Comparison of ENCODE assay signal across 8 cellular contexts in genomic region chr2:38601463-38602135, GRCh38. TPM values are rescaled to one million over a fixed set of nuclear protein-coding genes. Genes with fewer than 3 reads are reported as not detected.
DNase-seq lines count a peak whose midpoint lies in the region; ATAC-seq lines count a peak whose summit lies in the region.

No MANE protein-coding gene starts in this region.

- peaks cover 18% of the 10 kb centered on the region for H3K36me3 Mint-ChIP-seq in activated naive CD8-positive, alpha-beta T cell treated with anti-CD3 and anti-CD28 coated beads for 36 hours
- H3K36me3 Mint-ChIP-seq in stimulated activated effector memory CD8-positive, alpha-beta T cell treated with anti-CD3 and anti-CD28 coated beads, Interleukin-12 subunit alpha, Interleukin-12 subunit beta, amount 100 ng/mL, for 72 hours, result peaks cover 67% of the 10 kb centered on the region

- H3K27ac Mint-ChIP-seq in activated naive CD8-positive, alpha-beta T cell treated with anti-CD3 and anti-CD28 coated beads for 36 hours, result peak overlapping the region; percentile 82
- peak overlapping the region; percentile 89 for H3K27ac Mint-ChIP-seq in stimulated activated effector memory CD8-positive, alpha-beta T cell treated with anti-CD3 and anti-CD28 coated beads, Interleukin-12 subunit alpha, Interleukin-12 subunit beta, amount 100 ng/mL, for 72 hours

- H3K4me1 Mint-ChIP-seq in activated naive CD8-positive, alpha-beta T cell treated with anti-CD3 and anti-CD28 coated beads for 36 hours, result peaks cover 53% of the 10 kb centered on the region
- peaks cover 44% of the 10 kb centered on the region for H3K4me1 Mint-ChIP-seq in stimulated activated effector memory CD8-positive, alpha-beta T cell treated with anti-CD3 and anti-CD28 coated beads, Interleukin-12 subunit alpha, Interleukin-12 subunit beta, amount 100 ng/mL, for 72 hours

- H3K9me3 Mint-ChIP-seq in activated naive CD8-positive, alpha-beta T cell treated with anti-CD3 and anti-CD28 coated beads for 36 hours, result no peaks in the 10 kb centered on the region
- no peaks in the 10 kb centered on the region for H3K9me3 Mint-ChIP-seq in stimulated activated effector memory CD8-positive, alpha-beta T cell treated with anti-CD3 and anti-CD28 coated beads, Interleukin-12 subunit alpha, Interleukin-12 subunit beta, amount 100 ng/mL, for 72 hours

- H3K4me3 Mint-ChIP-seq in activated naive CD8-positive, alpha-beta T cell treated with anti-CD3 and anti-CD28 coated beads for 36 hours, result peak overlapping the region; percentile 86
- peak overlapping the region; percentile 93 for H3K4me3 Mint-ChIP-seq in stimulated activated effector memory CD8-positive, alpha-beta T cell treated with anti-CD3 and anti-CD28 coated beads, Interleukin-12 subunit alpha, Interleukin-12 subunit beta, amount 100 ng/mL, for 72 hours

- peak overlapping the region; percentile 87 for H3K4me3 ChIP-seq in iPS-18c (ENCODE audit: insufficient read depth, low read depth, low read length)

- H3K27me3 Mint-ChIP-seq in activated naive CD8-positive, alpha-beta T cell treated with anti-CD3 and anti-CD28 coated beads for 36 hours, result no peaks in the 10 kb centered on the region

- no peaks in the 10 kb centered on the region for H3K9me3 ChIP-seq in iPS-18c (ENCODE audit: control insufficient read depth, insufficient read depth, low read length)

- no peak for ATAC-seq in stimulated activated effector memory CD8-positive, alpha-beta T cell treated with anti-CD3 and anti-CD28 coated beads, Interleukin-12 subunit alpha, Interleukin-12 subunit beta, amount 100 ng/mL, for 72 hours
- ATAC-seq in GM21526 (IDR thresholded peaks at IDR 0.05; ENCODE audit: low FRiP score, unreplicated experiment), result no peak
- ATAC-seq in GM21515 (IDR thresholded peaks at IDR 0.05; ENCODE audit: unreplicated experiment), result no peak

- DNase-seq in EH (ENCODE audit: low read depth), result peak; percentile 56
- peak; percentile 33 for DNase-seq in HT1080 (ENCODE audit: low read depth)
- no peak for DNase-seq in activated naive CD8-positive, alpha-beta T cell treated with anti-CD3 and anti-CD28 coated beads for 36 hours
- DNase-seq in stimulated activated effector memory CD8-positive, alpha-beta T cell treated with anti-CD3 and anti-CD28 coated beads, Interleukin-12 subunit alpha, Interleukin-12 subunit beta, amount 100 ng/mL, for 72 hours (ENCODE audit: low spot score in 2 of 2), result no peak
- DNase-seq in activated CD8-positive, alpha-beta memory T cell treated with anti-CD3 and anti-CD28 coated beads, Interleukin-2, amount 50 U/mL, for 4 hours, result no peak

RNA-seq across cellular contexts. Expression of gene HNRNPLL, which starts 1.1 kb away (rescaled TPM):
- 29.2 and 34.6 TPM in 2 replicates for total RNA-seq in HT1080 (2014; rRNA removed; shearing (Covaris generic))
- polyA plus RNA-seq in HT1080 (2015; cell fraction: cytosol; rRNA removed), result 32.2 and 34.1 TPM in 2 replicates
- 34.9 and 40.5 TPM in 2 replicates for polyA plus RNA-seq in HT1080 (2015; cell fraction: nucleus; rRNA removed)
- 10 to 100 TPM; 50.6 to 52.2 TPM for total RNA-seq in activated naive CD8-positive, alpha-beta T cell treated with anti-CD3 and anti-CD28 coated beads for 36 hours

Comparison
In these comparisons a context has a peak if more than half of its experiments do, and no peak if none do; other contexts are left out.
1. DNase-seq: peak in EH (single experiment) and HT1080 (single experiment); none in activated naive CD8-positive, alpha-beta T cell treated with anti-CD3 and anti-CD28 coated beads for 36 hours (single experiment), stimulated activated effector memory CD8-positive, alpha-beta T cell treated with anti-CD3 and anti-CD28 coated beads, Interleukin-12 subunit alpha, Interleukin-12 subunit beta, amount 100 ng/mL, for 72 hours (0 of 2) and activated CD8-positive, alpha-beta memory T cell treated with anti-CD3 and anti-CD28 coated beads, Interleukin-2, amount 50 U/mL, for 4 hours (single experiment).